Comparison of ENCODE assay signal across 8 cellular contexts in the genomic region with DNA sequence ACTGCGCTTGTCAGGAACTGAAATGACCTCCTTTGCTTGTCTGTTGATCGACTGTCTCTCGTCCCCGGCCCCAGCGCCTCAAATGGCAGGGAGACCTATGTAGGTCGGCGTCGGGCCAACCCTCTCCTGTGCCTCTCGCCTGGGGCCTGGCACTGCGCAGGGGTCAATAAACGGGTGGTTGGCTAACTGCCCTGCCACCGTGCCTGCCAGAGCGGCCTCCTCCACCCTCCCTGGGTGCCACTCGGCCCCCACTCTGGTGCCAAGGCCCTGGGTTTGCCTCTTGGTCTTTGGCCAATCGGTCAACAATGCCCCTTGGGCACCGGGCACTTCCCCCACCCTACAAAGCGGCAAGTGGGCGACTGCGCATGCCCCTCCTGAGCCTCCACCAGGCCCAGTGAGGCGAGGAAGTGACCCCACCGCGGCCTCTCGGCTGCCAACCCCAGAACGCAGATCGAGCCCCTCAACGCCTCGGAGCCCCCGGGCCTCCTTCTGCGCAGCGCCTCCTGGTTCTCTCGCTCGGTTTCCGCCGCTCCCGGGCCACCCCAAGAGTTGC. TPM values are rescaled to one million over a fixed set of nuclear protein-coding genes. Genes with fewer than 3 reads are reported as not detected.
DNase-seq lines count a peak whose midpoint lies in the region; ATAC-seq and TF ChIP-seq lines count a peak whose summit lies in the region.

No MANE protein-coding gene starts in this region.

- DNase-seq in GM06990 (ENCODE audit: extremely low read depth, insufficient read length) (peak; percentile 74), KBM-7 (peak; percentile 49), cerebellum (ENCODE audit: low spot score) (peak; percentile 82), kidney glomerular epithelial cell (lab: John Stamatoyannopoulos, UW) (peak; percentile 25), SKM-1 (lab: John Stamatoyannopoulos, UW; ENCODE audit: unreplicated experiment) (no peak)
- DNase-seq in stimulated activated CD4-positive, alpha-beta T cell treated with anti-CD3 and anti-CD28 coated beads, Interleukin-15, amount 100 ng/mL, for 24 hours, result peak; percentile 65

- in situ Hi-C loops in KBM-7 (cut with MboI; ENCODE audit: low pct_unique_long_range_greater_than_20kb, low sequenced_read_pairs), result no loop called here

- peak; percentile 48 for ATAC-seq in GM21723 (IDR thresholded peaks at IDR 0.05; ENCODE audit: unreplicated experiment)

- TF ChIP-seq CTCF in GM06990 (IDR thresholded peaks at IDR 0.05; ENCODE audit: insufficient read depth, low read length, poor library complexity, severe bottlenecking) (peak; percentile 1), VCaP (conservative IDR thresholded peaks at IDR 0.05) (no peak)

- H3K27me3 ChIP-seq in GM06990 (replicated peaks; ENCODE audit: control insufficient read depth, insufficient read depth, low read length), result no peaks in the 10 kb centered on the region

- H3K27ac ChIP-seq in VCaP, result peak overlapping the region; percentile 98

- H3K4me3 ChIP-seq in GM06990 (replicated peaks; ENCODE audit: low read depth, low read length), result peak overlapping the region; percentile 92

- peaks cover 15% of the 10 kb centered on the region for H3K36me3 ChIP-seq in GM06990 (ENCODE audit: control insufficient read depth, insufficient read depth, low read length)

RNA-seq across cellular contexts. Expression of gene KEAP1, which starts 1.1 kb away (rescaled TPM):
- 26.9 TPM for total RNA-seq in cerebellum

RNA-seq across cellular contexts. Expression of gene S1PR5, which starts 15.2 kb away (rescaled TPM):
- total RNA-seq in cerebellum, result 0.18 TPM

RNA-seq across cellular contexts. Expression of gene ATG4D, which starts 41.7 kb away (rescaled TPM):
- 10.3 TPM for total RNA-seq in cerebellum
